In genomic region chr20:4812641-4813075, GRCh38 we compare ENCODE assay signal across 9 cellular contexts. TPM values are rescaled to one million over a fixed set of nuclear protein-coding genes. Genes with fewer than 3 reads are reported as not detected.
DNase-seq lines count a peak whose midpoint lies in the region; ATAC-seq and TF ChIP-seq lines count a peak whose summit lies in the region.
"Had no signal": no experiment of that assay in that cellular context is flagged by ENCODE, and none has a peak within 500 bp of the region (broad histone marks: within the 10 kb centered on the region; RNA-seq: fewer than 3 reads in every experiment).

No MANE protein-coding gene starts in this region.

- intact Hi-C loops in left ventricle myocardium inferior (cut with micrococcal nuclease), result no loop called here
- intact Hi-C loops in Right ventricle myocardium superior (cut with DNase I), result no loop called here
- intact Hi-C loops in upper lobe of right lung (cut with DNase I), result no loop called here

- H3K36me3 ChIP-seq in left ventricle myocardium inferior (no peaks in the 10 kb centered on the region), upper lobe of right lung (no peaks in the 10 kb centered on the region)

- no peaks in the 10 kb centered on the region for H3K9me3 Mint-ChIP-seq in T-helper 2 cell treated with Interferon-gamma antibody and Interleukin-4, amounts not matched to agents 5 μg/mL and 100 μg/mL, for 36 hours

- DNase-seq in left ventricle myocardium inferior, result no peak
- DNase-seq in Right ventricle myocardium superior, result no peak
- DNase-seq in T-helper 2 cell treated with Interferon-gamma antibody and Interleukin-4, amounts not matched to agents 5 μg/mL and 100 μg/mL, for 36 hours (ENCODE audit: low spot score), result no peak
- DNase-seq in upper lobe of right lung, result no peak
- no peak for DNase-seq in GM20000 (ENCODE audit: low spot score)
- DNase-seq in NCI-H226, result no peak

- H3K27me3 ChIP-seq in left ventricle myocardium inferior (ENCODE audit: low read depth) (peaks cover 18% of the 10 kb centered on the region), layer of hippocampus (ENCODE audit: control insufficient read depth, insufficient read depth, low read length) (no peaks in the 10 kb centered on the region), upper lobe of right lung (no peaks in the 10 kb centered on the region)

- H3K4me1 Mint-ChIP-seq in T-helper 2 cell treated with Interferon-gamma antibody and Interleukin-4, amounts not matched to agents 5 μg/mL and 100 μg/mL, for 36 hours (ENCODE audit: low read depth), result peaks cover 68% of the 10 kb centered on the region

- no peak for TF ChIP-seq CTCF in left ventricle myocardium inferior (IDR thresholded peaks at IDR 0.05; ENCODE audit: borderline replicate concordance)
- no peak for TF ChIP-seq CTCF in upper lobe of right lung (IDR thresholded peaks at IDR 0.05)
- no peak for TF ChIP-seq CTCF in GM20000 (IDR thresholded peaks at IDR 0.05; ENCODE audit: extremely low read depth, missing control alignments)

- no peaks in the 10 kb centered on the region for H3K27me3 Mint-ChIP-seq in T-helper 2 cell treated with Interferon-gamma antibody and Interleukin-4, amounts not matched to agents 5 μg/mL and 100 μg/mL, for 36 hours (ENCODE audit: low read depth)

- H3K27ac Mint-ChIP-seq in T-helper 2 cell treated with Interferon-gamma antibody and Interleukin-4, amounts not matched to agents 5 μg/mL and 100 μg/mL, for 36 hours, result peak overlapping the region; percentile 99

- H3K27ac ChIP-seq in left ventricle myocardium inferior (replicated peaks) (peak overlapping the region; percentile 69), layer of hippocampus (ENCODE audit: low read depth, low read length) (peak overlapping the region; percentile 75), upper lobe of right lung (peak overlapping the region; percentile 87)

- peaks cover 25% of the 10 kb centered on the region for H3K4me1 ChIP-seq in left ventricle myocardium inferior
- peaks cover 63% of the 10 kb centered on the region for H3K4me1 ChIP-seq in upper lobe of right lung

- no peak for ATAC-seq in Right ventricle myocardium superior (ENCODE audit: poor library complexity)
- ATAC-seq in upper lobe of right lung, result no peak
- no peak for ATAC-seq in GM21526 (IDR thresholded peaks at IDR 0.05; ENCODE audit: low FRiP score, unreplicated experiment)
- ATAC-seq: K562 had no signal

- no peaks in the 10 kb centered on the region for H3K9me3 ChIP-seq in left ventricle myocardium inferior (replicated peaks)
- H3K9me3 ChIP-seq in upper lobe of right lung, result no peaks in the 10 kb centered on the region

- peak overlapping the region; percentile 93 for H3K4me3 Mint-ChIP-seq in T-helper 2 cell treated with Interferon-gamma antibody and Interleukin-4, amounts not matched to agents 5 μg/mL and 100 μg/mL, for 36 hours

- H3K4me3 ChIP-seq in left ventricle myocardium inferior (no peak overlapping the region), upper lobe of right lung (peak overlapping the region; percentile 10)
- H3K4me3 ChIP-seq: K562 had no signal

- peaks cover 38% of the 10 kb centered on the region for H3K36me3 Mint-ChIP-seq in T-helper 2 cell treated with Interferon-gamma antibody and Interleukin-4, amounts not matched to agents 5 μg/mL and 100 μg/mL, for 36 hours (ENCODE audit: low read depth)

RNA-seq across cellular contexts. Expression of gene RASSF2, which starts 10.8 kb away (rescaled TPM):
- total RNA-seq in left ventricle myocardium inferior, result 3.0 TPM
- 3.5 TPM for total RNA-seq in Right ventricle myocardium superior
- total RNA-seq in upper lobe of right lung, result 35.3 TPM
